ENCODE assay signal across 12 cellular contexts in the genomic region with DNA sequence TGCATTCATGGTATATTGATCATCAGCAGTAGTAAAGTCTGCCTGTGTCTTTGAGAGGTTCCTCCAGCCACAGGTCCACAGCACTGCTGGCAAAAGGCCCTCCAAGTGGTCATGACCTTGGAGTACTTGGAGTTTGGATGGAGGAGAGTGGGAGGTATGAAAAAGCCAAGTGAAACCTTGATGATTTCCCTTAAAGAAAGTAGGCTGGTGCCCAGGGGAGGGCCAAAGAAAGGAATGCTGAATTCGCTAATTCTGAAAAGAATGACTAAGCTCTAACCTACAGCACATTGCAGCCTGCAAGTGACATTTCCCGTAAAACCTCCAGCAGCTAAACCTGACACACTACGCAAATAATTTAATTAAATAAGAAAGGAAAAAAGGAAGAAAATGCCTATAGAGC.
DNase-seq lines count a peak whose midpoint lies in the region; ATAC-seq, FAIRE-seq and TF ChIP-seq lines count a peak whose summit lies in the region.
"Had no signal": no experiment of that assay in that cellular context is flagged by ENCODE, and none has a peak within 500 bp of the region (broad histone marks: within the 10 kb centered on the region; RNA-seq: fewer than 3 reads in every experiment).

No MANE protein-coding gene starts in this region.

- H3K4me1 Mint-ChIP-seq in activated naive CD4-positive, alpha-beta T cell treated with anti-CD3 and anti-CD28 coated beads, Interleukin-2, amount 10 ng/mL, durations not matched to agents 7 days and 5 days = peaks cover 86% of the 10 kb centered on the region
- H3K4me1 Mint-ChIP-seq in T-helper 2 cell treated with Interferon-gamma antibody and Interleukin-4, amounts not matched to agents 5 μg/mL and 100 μg/mL, for 36 hours (ENCODE audit: low read depth) = peaks cover 73% of the 10 kb centered on the region

- H3K79me2 ChIP-seq in H1 (ENCODE audit: control insufficient read depth in 1 of 2, insufficient read depth in 2 of 2, low read length in 2 of 2) = no peaks in the 10 kb centered on the region

- H2AK5ac ChIP-seq in H1 (ENCODE audit: low read depth, low read length) = 0 out of 2 replicates have a peak overlapping the region, but pooled peaks have one; percentile 40

- no peak overlapping the region for H2BK15ac ChIP-seq in H1 (ENCODE audit: low read length)

- no peak overlapping the region for H4K8ac ChIP-seq in H1 (ENCODE audit: extremely low read depth, insufficient read depth, low read length)

- no peaks in the 10 kb centered on the region for H4K20me1 ChIP-seq in H1 (replicated peaks in 1 of 2; ENCODE audit: control insufficient read depth in 1 of 2, insufficient read depth in 2 of 2, low read length in 2 of 2)

- DNase-seq in activated naive CD4-positive, alpha-beta T cell treated with anti-CD3 and anti-CD28 coated beads, Interleukin-2, amount 10 ng/mL, durations not matched to agents 7 days and 5 days = no peak
- no peak for DNase-seq in activated naive CD4-positive, alpha-beta T cell treated with Interleukin-2 at 50 U/mL for 16 hours
- DNase-seq in T-helper 2 cell treated with Interferon-gamma antibody and Interleukin-4, amounts not matched to agents 5 μg/mL and 100 μg/mL, for 36 hours (ENCODE audit: low spot score) = no peak
- DNase-seq in H1 (ENCODE audit: low read depth in 1 of 2, low spot score in 2 of 2) = peak in 1 of 2 experiments; percentile 7
- DNase-seq in H54 (ENCODE audit: insufficient read length, low spot score) = no peak
- no peak for DNase-seq in tibial artery
- DNase-seq: dorsolateral prefrontal cortex, NCI-H69, small intestine had no signal

- ATAC-seq in HG03139 (IDR thresholded peaks at IDR 0.05; ENCODE audit: unreplicated experiment) = no peak
- ATAC-seq: HCT116 had no signal

- no peak overlapping the region for H3K56ac ChIP-seq in H1 (replicated peaks; ENCODE audit: insufficient read length, low read depth, low read length)

- peak overlapping the region; percentile 65 for H3K4ac ChIP-seq in H1 (replicated peaks; ENCODE audit: insufficient read length, low read depth, low read length)

- H2AFZ ChIP-seq in H1 (ENCODE audit: low read length) = peak overlapping the region; percentile 78

- CTCF ChIA-PET in activated naive CD4-positive, alpha-beta T cell treated with anti-CD3 and anti-CD28 coated beads, Interleukin-2, amount 10 ng/mL, durations not matched to agents 7 days and 5 days (lab: Charles Lee) = interaction anchor here (0.9 to 4.0 kb wide), 6 partner anchors 9 to 338 kb away, joined by 3 to 14 read pairs (median 6); a partner anchor contains a TSS
- CTCF ChIA-PET in H1 (lab: Charles Lee; ENCODE audit: partially characterized antibody) = interaction anchor here (0.9 to 2.8 kb wide), 6 partner anchors 9 to 371 kb away, joined by 3 to 12 read pairs (median 4); no protein-coding TSS in a partner anchor

- TF ChIP-seq EP300 in H1 (IDR thresholded peaks at IDR 0.05; ENCODE audit: borderline replicate concordance in 1 of 2, low read depth in 2 of 2, low read length in 2 of 2) = no peak

- H3K27ac Mint-ChIP-seq in activated naive CD4-positive, alpha-beta T cell treated with anti-CD3 and anti-CD28 coated beads, Interleukin-2, amount 10 ng/mL, durations not matched to agents 7 days and 5 days = peak overlapping the region; percentile 98
- peak overlapping the region; percentile 87 for H3K27ac Mint-ChIP-seq in T-helper 2 cell treated with Interferon-gamma antibody and Interleukin-4, amounts not matched to agents 5 μg/mL and 100 μg/mL, for 36 hours

- no peak overlapping the region for H4K91ac ChIP-seq in H1 (replicated peaks; ENCODE audit: insufficient read length, low read length)

- no peak overlapping the region for H3K4me2 ChIP-seq in H1 (ENCODE audit: insufficient read depth in 1 of 2, low read depth in 2 of 2, low read length in 2 of 2)
- H3K4me2 ChIP-seq in skeletal muscle satellite cell (ENCODE audit: low read length) = peak overlapping the region; percentile 5

- H3K9ac ChIP-seq in H1 (replicated peaks in 1 of 4; ENCODE audit: extremely low read depth in 1 of 4, low read depth in 3 of 4, low read length in 3 of 4) (no peak overlapping the region), skeletal muscle satellite cell (ENCODE audit: low read depth, low read length) (no peak overlapping the region)

- H4K5ac ChIP-seq in H1 (ENCODE audit: insufficient read length, low read depth, low read length) = no peak overlapping the region

- peak; percentile 24 for FAIRE-seq in H1 (lab: Jason Lieb, UNC)
- FAIRE-seq in H54 (lab: Jason Lieb, UNC) = no peak
- FAIRE-seq: small intestine had no signal

- peak overlapping the region; percentile 67 for H3K4me3 Mint-ChIP-seq in activated naive CD4-positive, alpha-beta T cell treated with anti-CD3 and anti-CD28 coated beads, Interleukin-2, amount 10 ng/mL, durations not matched to agents 7 days and 5 days
- peak overlapping the region; percentile 81 for H3K4me3 Mint-ChIP-seq in T-helper 2 cell treated with Interferon-gamma antibody and Interleukin-4, amounts not matched to agents 5 μg/mL and 100 μg/mL, for 36 hours

- no peak overlapping the region for H3K14ac ChIP-seq in H1 (ENCODE audit: insufficient read length)

- H2BK20ac ChIP-seq in H1 (ENCODE audit: low read length) = no peak overlapping the region

- no peak overlapping the region for H3K23ac ChIP-seq in H1 (ENCODE audit: insufficient read length)

- no peaks in the 10 kb centered on the region for H3K23me2 ChIP-seq in H1 (ENCODE audit: low read depth, low read length)

- TF ChIP-seq RAD21 in H1 (IDR thresholded peaks at IDR 0.05 in 1 of 2, conservative IDR thresholded peaks at IDR 0.05 in 1 of 2; ENCODE audit: low read depth in 2 of 2, low read length in 2 of 2) = no peak

- intact Hi-C loops in tibial artery (cut with DNase I; ENCODE audit: low total_unique reads) = no loop called here

- H3K27me3 ChIP-seq in H1 (replicated peaks in 1 of 4; ENCODE audit: control insufficient read depth in 3 of 4, extremely low read depth in 1 of 4, insufficient read depth in 3 of 4, low read length in 3 of 4) (no peaks in the 10 kb centered on the region), skeletal muscle satellite cell (ENCODE audit: control insufficient read depth, insufficient read depth, low read length) (no peaks in the 10 kb centered on the region), tibial artery (no peaks in the 10 kb centered on the region)
- H3K27me3 ChIP-seq: dorsolateral prefrontal cortex had no signal

- 0 out of 4 replicates have a peak, but pooled peaks cover 0 to 2% of the 10 kb centered on the region in 2 experiments for H3K9me3 ChIP-seq in H1 (ENCODE audit: insufficient read depth in 2 of 2, low read depth in 1 of 2, low read length in 1 of 2)
- H3K9me3 ChIP-seq in skeletal muscle satellite cell (replicated peaks; ENCODE audit: low read length) = no peaks in the 10 kb centered on the region
- peaks cover 0 to 10% (median 9%) of the 10 kb centered on the region in 3 donors for H3K9me3 ChIP-seq in tibial artery

- TF ChIP-seq CTCF in H1 (IDR thresholded peaks at IDR 0.05; ENCODE audit: control extremely low read depth in 1 of 3, insufficient read depth in 1 of 3, low read depth in 1 of 3, low read length in 3 of 3) (no peak), tibial artery (IDR thresholded peaks at IDR 0.05) (no peak)

- H2BK12ac ChIP-seq in H1 (ENCODE audit: low read depth, low read length) = no peak overlapping the region

- peaks cover 20% of the 10 kb centered on the region for H3K9me3 Mint-ChIP-seq in activated naive CD4-positive, alpha-beta T cell treated with anti-CD3 and anti-CD28 coated beads, Interleukin-2, amount 10 ng/mL, durations not matched to agents 7 days and 5 days
- peaks cover 18% of the 10 kb centered on the region for H3K9me3 Mint-ChIP-seq in T-helper 2 cell treated with Interferon-gamma antibody and Interleukin-4, amounts not matched to agents 5 μg/mL and 100 μg/mL, for 36 hours

- H3K36me3 ChIP-seq in H1 (ENCODE audit: control insufficient read depth in 2 of 4, insufficient read depth in 4 of 4, low read length in 3 of 4) = no peaks in the 10 kb centered on the region
- H3K36me3 ChIP-seq in skeletal muscle satellite cell (ENCODE audit: insufficient read depth, low read length) = no peaks in the 10 kb centered on the region
- no peaks in the 10 kb centered on the region for H3K36me3 ChIP-seq in tibial artery

- no peaks in the 10 kb centered on the region for H3K79me1 ChIP-seq in H1 (ENCODE audit: low read depth, low read length)

- no peak for TF ChIP-seq POLR2A in H1 (IDR thresholded peaks at IDR 0.05; ENCODE audit: control extremely low read depth in 1 of 2, low read depth in 2 of 2, low read length in 2 of 2)
- no peak for TF ChIP-seq POLR2A in H54 (IDR thresholded peaks at IDR 0.05; ENCODE audit: low read depth, low read length)

- POLR2A ChIA-PET in H1 (lab: Charles Lee; ENCODE audit: partially characterized antibody) = no interaction called here

- no peaks in the 10 kb centered on the region for H3K27me3 Mint-ChIP-seq in activated naive CD4-positive, alpha-beta T cell treated with anti-CD3 and anti-CD28 coated beads, Interleukin-2, amount 10 ng/mL, durations not matched to agents 7 days and 5 days
- no peaks in the 10 kb centered on the region for H3K27me3 Mint-ChIP-seq in T-helper 2 cell treated with Interferon-gamma antibody and Interleukin-4, amounts not matched to agents 5 μg/mL and 100 μg/mL, for 36 hours (ENCODE audit: low read depth)

- no peak overlapping the region for H2BK120ac ChIP-seq in H1 (replicated peaks; ENCODE audit: low read depth, low read length)

- H3K4me1 ChIP-seq in H1 (replicated peaks in 1 of 4; ENCODE audit: control insufficient read depth in 3 of 4, insufficient read depth in 4 of 4, low read length in 3 of 4) (peaks cover 3 to 6% (median 4%) of the 10 kb centered on the region in 4 experiments; a peak in 4 of 7 replicates), skeletal muscle satellite cell (ENCODE audit: control insufficient read depth, insufficient read depth, low read length) (peaks cover 21% of the 10 kb centered on the region), tibial artery (peaks cover 0 to 6% (median 0%) of the 10 kb centered on the region in 4 donors)

- H3K27ac ChIP-seq in H1 (ENCODE audit: low read depth, low read length) (no peak overlapping the region), tibial artery (no peak overlapping the region)
- H3K27ac ChIP-seq: dorsolateral prefrontal cortex had no signal

- no peak overlapping the region for H3K4me3 ChIP-seq in H1 (ENCODE audit: extremely low read depth in 1 of 4, insufficient read depth in 2 of 4, low read depth in 3 of 4, low read length in 4 of 4)
- no peak overlapping the region for H3K4me3 ChIP-seq in skeletal muscle satellite cell (ENCODE audit: low read length)
- H3K4me3 ChIP-seq in tibial artery = no peak overlapping the region
- H3K4me3 ChIP-seq: dorsolateral prefrontal cortex had no signal

- WGBS in H1 (ENCODE audit: extremely low coverage in 1 of 2, insufficient coverage in 1 of 2, insufficient read length in 1 of 2, insufficient replicate concordance in 2 of 2, low coverage in 1 of 2, low lambda C conversion rate in 2 of 2, missing lambda C conversion rate in 1 of 2), 2 experiments = 64% methylated on average over 3 of the region's 3 CpGs; no CpG with 5 or more reads in 1 of the 2 experiments

- peaks cover 61% of the 10 kb centered on the region for H3K36me3 Mint-ChIP-seq in activated naive CD4-positive, alpha-beta T cell treated with anti-CD3 and anti-CD28 coated beads, Interleukin-2, amount 10 ng/mL, durations not matched to agents 7 days and 5 days
- peaks cover 36% of the 10 kb centered on the region for H3K36me3 Mint-ChIP-seq in T-helper 2 cell treated with Interferon-gamma antibody and Interleukin-4, amounts not matched to agents 5 μg/mL and 100 μg/mL, for 36 hours (ENCODE audit: low read depth)

- H2BK5ac ChIP-seq in H1 (ENCODE audit: low read depth, low read length) = peak overlapping the region; percentile 58; the same call in 1 of the 2 replicates

- no peak overlapping the region for H3K18ac ChIP-seq in H1 (ENCODE audit: extremely low read depth, low read length)
